Comparison of ENCODE assay signal across 20 cellular contexts in genomic region chrX:10516781-10517322, GRCh38.
"Had no signal": no experiment of that assay in that cellular context is flagged by ENCODE, and none has a peak within 500 bp of the region (broad histone marks: within the 10 kb centered on the region; RNA-seq: fewer than 3 reads in every experiment).

No MANE protein-coding gene starts in this region.

- H3K4me1 ChIP-seq: foreskin keratinocyte, pancreas, stomach, thyroid gland, upper lobe of left lung had no signal

- H3K27ac ChIP-seq: coronary artery, esophagus muscularis mucosa, foreskin keratinocyte, neutrophil, pancreas, stomach, thyroid gland, upper lobe of left lung had no signal

- H3K4me3 ChIP-seq: coronary artery, esophagus muscularis mucosa, heart right ventricle, lung, pancreas, right lobe of liver, stomach, thyroid gland, upper lobe of left lung had no signal

- H3K9me3 ChIP-seq: esophagus muscularis mucosa, heart right ventricle, neutrophil, pancreas, right lobe of liver, stomach, thyroid gland, upper lobe of left lung had no signal

- H3K27me3 ChIP-seq: esophagus muscularis mucosa, foreskin keratinocyte, heart right ventricle, neutrophil, pancreas, right lobe of liver, stomach, thyroid gland, upper lobe of left lung had no signal

- H3K36me3 ChIP-seq: neutrophil, pancreas, right lobe of liver, thyroid gland, upper lobe of left lung had no signal

- DNase-seq: effector CD4-positive, alpha-beta T cell; foreskin keratinocyte; glutamatergic neuron; heart right ventricle; hippocampal formation; immature natural killer cell; islet precursor cell; naive B cell; pancreas; right lobe of liver; stimulated activated CD4-positive, alpha-beta T cell treated with anti-CD3 and anti-CD28 coated beads, Interleukin-2, amount 100 ng/mL, for 24 hours; stimulated activated CD4-positive, alpha-beta T cell treated with anti-CD3 and anti-CD28 coated beads, Interleukin-4, amount 100 ng/mL, for 24 hours; stimulated activated naive CD4-positive, alpha-beta T cell treated with Interleukin-2 at 50 U/mL for 16 hours; stomach; thyroid gland had no signal
